Comparison of ENCODE assay signal across 24 cellular contexts in genomic region chr17:45759761-45760160, GRCh38. TPM values are rescaled to one million over a fixed set of nuclear protein-coding genes. Genes with fewer than 3 reads are reported as not detected.
DNase-seq lines count a peak whose midpoint lies in the region; TF ChIP-seq lines count a peak whose summit lies in the region.
"Had no signal": no experiment of that assay in that cellular context is flagged by ENCODE, and none has a peak within 500 bp of the region (broad histone marks: within the 10 kb centered on the region; RNA-seq: fewer than 3 reads in every experiment).

No MANE protein-coding gene starts in this region.

- peak; percentile 9 for DNase-seq in ELR (ENCODE audit: low read depth)
- peak; percentile 49 for DNase-seq in SK-MEL-5 (ENCODE audit: low read depth, low spot score)
- peak; percentile 41 for DNase-seq in iPS DF 4.7 (ENCODE audit: extremely low read depth, low spot score)
- no peak for DNase-seq in activated gamma-delta T cell treated with Interleukin-2 at 50 U/mL for 16 hours
- no peak for DNase-seq in dedifferentiated amniotic fluid mesenchymal stem cell (ENCODE audit: extremely low spot score)
- no peak for DNase-seq in putamen (ENCODE audit: low spot score)
- no peak for DNase-seq in lower leg skin (ENCODE audit: low spot score in 2 of 2)
- DNase-seq: activated CD4-positive, alpha-beta T cell treated with anti-CD3 and anti-CD28 coated beads, Interleukin-2, amount 50 U/mL, for 48 hours; activated naive CD4-positive, alpha-beta T cell treated with anti-CD3 and anti-CD28 coated beads for 36 hours; activated T-cell treated with anti-CD3 and anti-CD28 coated beads, Interleukin-2, amount 50 U/mL, for 1 hour; CD8-positive, alpha-beta T cell; EL; glutamatergic neuron; GOT3; lower lobe of right lung; NCI-H1694 treated with DMSO at 0.1 percent for 48 hours; NCI-H345; occipital lobe; right cardiac atrium; testis had no signal

- TF ChIP-seq POLR2A in lower leg skin (IDR thresholded peaks at IDR 0.05) = no peak

- in situ Hi-C loops in SK-MEL-5 (cut with HindIII; ENCODE audit: low pct_unique_long_range_greater_than_20kb, low sequenced_read_pairs) = no loop called here

- intact Hi-C loops in lower leg skin (cut with DNase I; ENCODE audit: low total_unique reads) = no loop called here

- WGBS in lower leg skin, 2 donors = 60 to 69% methylated on average over 3 of the region's 3 CpGs

- TF ChIP-seq RAD21 in Ishikawa (IDR thresholded peaks at IDR 0.05; ENCODE audit: low read depth) = no peak

- TF ChIP-seq CTCF in lower leg skin (IDR thresholded peaks at IDR 0.05) = no peak

- no peak for TF ChIP-seq EP300 in Ishikawa (IDR thresholded peaks at IDR 0.05; ENCODE audit: borderline replicate concordance)

- no peak overlapping the region for H3K4me3 ChIP-seq in lower leg skin (ENCODE audit: low read depth, poor library complexity, severe bottlenecking)
- H3K4me3 ChIP-seq: ascending aorta, lower lobe of right lung had no signal

TF ChIP-seq in Ishikawa, 13 proteins besides CTCF, POLR2A, EP300 and RAD21:
- TF ChIP-seq USF1 (IDR thresholded peaks at IDR 0.05) (peak; percentile 87), YY1 (IDR thresholded peaks at IDR 0.05; ENCODE audit: low read depth) (peak; percentile 83), TCF12 (IDR thresholded peaks at IDR 0.05; ENCODE audit: low read depth) (no peak), NFIC (IDR thresholded peaks at IDR 0.05) (no peak), ZBTB7A (IDR thresholded peaks at IDR 0.05; ENCODE audit: low read depth) (no peak), TEAD4 (IDR thresholded peaks at IDR 0.05) (no peak), FOXM1 (IDR thresholded peaks at IDR 0.05; ENCODE audit: borderline replicate concordance, low read depth) (no peak), REST (IDR thresholded peaks at IDR 0.05; ENCODE audit: low read depth) (no peak), CEBPB (IDR thresholded peaks at IDR 0.05) (no peak), TAF1 (IDR thresholded peaks at IDR 0.05; ENCODE audit: low read depth) (no peak), MAX (IDR thresholded peaks at IDR 0.05) (peak; percentile 92), EGR1 (IDR thresholded peaks at IDR 0.05) (no peak), CREB1 (IDR thresholded peaks at IDR 0.05; ENCODE audit: low read depth) (no peak)

RNA-seq across cellular contexts. Expression of gene CRHR1, which starts 24.4 kb away (rescaled TPM):
- total RNA-seq in SK-MEL-5 (2014; rRNA removed; shearing (Covaris generic)) = 0.27 and 0.48 TPM in 2 replicates
- polyA plus RNA-seq in SK-MEL-5 (2015; cell fraction: cytosol; rRNA removed) = 0.73 and 1.5 TPM in 2 replicates
- polyA plus RNA-seq in SK-MEL-5 (2015; cell fraction: nucleus; rRNA removed) = 0.33 and 1.9 TPM in 2 replicates
- total RNA-seq in lower leg skin = 1 to 10 TPM in 3 of 4 donors, under 1 TPM in 1; 0.25 to 3.7 (median 1.5) TPM
- total RNA-seq: activated naive CD4-positive, alpha-beta T cell treated with anti-CD3 and anti-CD28 coated beads for 36 hours; ascending aorta; CD8-positive, alpha-beta T cell; lower lobe of right lung; myocyte; right cardiac atrium; Right ventricle myocardium inferior had no signal
- polyA plus RNA-seq: right cardiac atrium had no signal

Comparison
In these comparisons a context has a peak if more than half of its experiments do, and no peak if none do; other contexts are left out.
1. DNase-seq: peak in ELR (single experiment), SK-MEL-5 (single experiment) and iPS DF 4.7 (single experiment); none in activated gamma-delta T cell treated with Interleukin-2 at 50 U/mL for 16 hours (single experiment), dedifferentiated amniotic fluid mesenchymal stem cell (single experiment), putamen (single experiment) and lower leg skin (0 of 2).